21 cellular contexts compared by ENCODE assay signal in the genomic region with DNA sequence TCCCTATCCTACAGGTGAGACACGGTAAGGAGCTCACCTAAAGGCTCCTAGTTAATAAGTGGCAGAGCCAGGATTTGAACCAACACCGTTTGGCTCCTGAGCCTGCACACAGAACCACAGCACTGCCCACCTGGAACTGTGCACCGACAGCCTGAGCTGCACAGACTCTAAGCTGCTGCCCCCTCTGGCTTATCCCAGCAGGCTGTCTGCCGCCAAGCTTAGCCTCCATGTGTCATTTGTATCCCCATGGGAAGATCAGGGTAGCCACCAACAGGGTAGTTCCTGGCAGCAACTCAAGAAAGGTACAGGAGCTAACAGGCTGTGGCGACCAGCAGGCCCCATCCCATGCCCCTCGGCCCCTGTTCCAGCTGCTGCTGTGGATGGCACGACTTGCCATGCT.
DNase-seq lines count a peak whose midpoint lies in the region; ATAC-seq, FAIRE-seq and TF ChIP-seq lines count a peak whose summit lies in the region.
"Had no signal": no experiment of that assay in that cellular context is flagged by ENCODE, and none has a peak within 500 bp of the region (broad histone marks: within the 10 kb centered on the region; RNA-seq: fewer than 3 reads in every experiment).

No MANE protein-coding gene starts in this region.

- 73 to 86% (median 78%) methylated on average over 5 to 7 of the region's 7 CpGs for WGBS in heart left ventricle, 4 donors
- WGBS in prostate gland, result 86% methylated on average over 7 of the region's 7 CpGs

- no peak for TF ChIP-seq POLR2A in heart left ventricle (IDR thresholded peaks at IDR 0.05)
- TF ChIP-seq POLR2A in prostate gland (IDR thresholded peaks at IDR 0.05), result no peak

- H3K36me3 ChIP-seq in heart left ventricle, result no peaks in the 10 kb centered on the region
- H3K36me3 ChIP-seq in bronchial epithelial cell (ENCODE audit: control insufficient read depth, insufficient read depth, low read length), result no peaks in the 10 kb centered on the region
- no peaks in the 10 kb centered on the region for H3K36me3 ChIP-seq in subcutaneous abdominal adipose tissue (ENCODE audit: control insufficient read depth in 5 of 5, insufficient read depth in 5 of 5, low read length in 5 of 5)
- H3K36me3 ChIP-seq in prostate gland, result no peaks in the 10 kb centered on the region
- H3K36me3 ChIP-seq: MG63 had no signal

- peak; percentile 70 for FAIRE-seq in bronchial epithelial cell (lab: Jason Lieb, UNC)
- FAIRE-seq: G401.6 had no signal

- intact Hi-C loops in heart left ventricle (cut with DNase I) (loop anchor here in 8 of 10 donors (2.0 to 5.0 kb wide), 7 partner anchors 42 to 201 kb away; a partner anchor contains a TSS), cardiac septum (cut with DNase I) (no loop called here), prostate gland (cut with DNase I) (loop anchor here (10.0 kb wide), 1 partner anchor 82 kb away; no protein-coding TSS in a partner anchor)

- H3K27ac ChIP-seq in heart left ventricle, result peak overlapping the region in 9 of 12 donors; percentile 16 to 96 (median 87)
- peak overlapping the region; percentile 38 for H3K27ac ChIP-seq in subcutaneous abdominal adipose tissue (ENCODE audit: low read depth, low read length)
- no peak overlapping the region for H3K27ac ChIP-seq in prostate gland

- peaks cover 0 to 55% (median 26%) of the 10 kb centered on the region in 12 donors for H3K4me1 ChIP-seq in heart left ventricle
- H3K4me1 ChIP-seq in subcutaneous abdominal adipose tissue (ENCODE audit: control insufficient read depth in 5 of 5, insufficient read depth in 5 of 5, low read length in 5 of 5), result peaks cover 7 to 53% (median 18%) of the 10 kb centered on the region in 5 donors
- H3K4me1 ChIP-seq in prostate gland (replicated peaks), result peaks cover 5% of the 10 kb centered on the region

- ATAC-seq in heart left ventricle, result no peak

- DNase-seq in heart left ventricle (no peak), cardiac septum (ENCODE audit: low spot score) (no peak), NCI-H524 (lab: John Stamatoyannopoulos, UW) (peak; percentile 52 to 88), bronchial epithelial cell (ENCODE audit: low read depth) (no peak), prostate gland (ENCODE audit: low spot score) (no peak), NCI-H2081 treated with DMSO at 0.1 percent for 48 hours (lab: John Stamatoyannopoulos, UW) (no peak)
- no peak for DNase-seq in activated T-cell treated with anti-CD3 and anti-CD28 coated beads, Interleukin-2, amount 50 U/mL, for 1 hour
- DNase-seq: Calu3; CD4-positive, alpha-beta memory T cell; DND-41; H7; IMR-90; Karpas-422; MG63; NCI-H1105; NCI-H1694; NCI-H446; NCI-H774; SHP77 treated with DMSO at 0.1 percent for 48 hours had no signal

- H3K27me3 ChIP-seq in heart left ventricle, result no peaks in the 10 kb centered on the region
- H3K27me3 ChIP-seq in bronchial epithelial cell (ENCODE audit: control insufficient read depth, insufficient read depth, low read length), result no peaks in the 10 kb centered on the region
- H3K27me3 ChIP-seq in subcutaneous abdominal adipose tissue (ENCODE audit: control insufficient read depth in 5 of 5, insufficient read depth in 4 of 5, low read length in 5 of 5), result peaks cover 0 to 4% (median 0%) of the 10 kb centered on the region in 5 donors
- no peaks in the 10 kb centered on the region for H3K27me3 ChIP-seq in prostate gland (replicated peaks; ENCODE audit: insufficient read depth)
- H3K27me3 ChIP-seq: MG63 had no signal

- no peak overlapping the region for H3K9ac ChIP-seq in subcutaneous abdominal adipose tissue (ENCODE audit: low read length in 5 of 5)

- H3K4me3 ChIP-seq in heart left ventricle (no peak overlapping the region), bronchial epithelial cell (ENCODE audit: low read depth, low read length) (no peak overlapping the region), subcutaneous abdominal adipose tissue (ENCODE audit: low read depth in 1 of 5, low read length in 5 of 5) (peak overlapping the region in 1 of 5 donors; percentile 7), prostate gland (no peak overlapping the region)
- H3K4me3 ChIP-seq: MG63 had no signal

- H3K9me3 ChIP-seq in heart left ventricle (no peaks in the 10 kb centered on the region), subcutaneous abdominal adipose tissue (ENCODE audit: control insufficient read depth in 5 of 5, low read length in 5 of 5) (no peaks in the 10 kb centered on the region), prostate gland (no peaks in the 10 kb centered on the region)
- H3K9me3 ChIP-seq: MG63 had no signal

- TF ChIP-seq CTCF in heart left ventricle (IDR thresholded peaks at IDR 0.05), result no peak
- TF ChIP-seq CTCF in bronchial epithelial cell (IDR thresholded peaks at IDR 0.05; ENCODE audit: insufficient read depth, low read length, severe bottlenecking), result no peak
- no peak for TF ChIP-seq CTCF in prostate gland (IDR thresholded peaks at IDR 0.05)

Comparison
In these comparisons a context has a peak if more than half of its experiments do, and no peak if none do; other contexts are left out.
1. DNase-seq: peak in NCI-H524 (2 of 2); none in heart left ventricle (0 of 5), cardiac septum (single experiment), bronchial epithelial cell (single experiment), prostate gland (single experiment), activated T-cell treated with anti-CD3 and anti-CD28 coated beads, Interleukin-2, amount 50 U/mL, for 1 hour (single experiment) and NCI-H2081 treated with DMSO at 0.1 percent for 48 hours (single experiment).
2. H3K27ac ChIP-seq: peak in heart left ventricle (9 of 12) and subcutaneous abdominal adipose tissue (single experiment); none in prostate gland (0 of 2).